21 cellular contexts compared by ENCODE assay signal in genomic region chr4:6901669-6902317, GRCh38. TPM values are rescaled to one million over a fixed set of nuclear protein-coding genes. Genes with fewer than 3 reads are reported as not detected.
DNase-seq lines count a peak whose midpoint lies in the region; ATAC-seq and TF ChIP-seq lines count a peak whose summit lies in the region.
"Had no signal": no experiment of that assay in that cellular context is flagged by ENCODE, and none has a peak within 500 bp of the region (broad histone marks: within the 10 kb centered on the region; RNA-seq: fewer than 3 reads in every experiment).

No MANE protein-coding gene starts in this region.

- peak overlapping the region; percentile 67 for H3K9ac ChIP-seq in BLaER1

- no peaks in the 10 kb centered on the region for H3K36me3 ChIP-seq in BLaER1
- H3K36me3 ChIP-seq in CD4-positive, CD25-positive, alpha-beta regulatory T cell (ENCODE audit: control insufficient read depth, insufficient read depth, low read length) = no peaks in the 10 kb centered on the region
- no peaks in the 10 kb centered on the region for H3K36me3 ChIP-seq in naive thymus-derived CD4-positive, alpha-beta T cell (ENCODE audit: control insufficient read depth in 2 of 3, insufficient read depth in 3 of 3, low read length in 3 of 3)
- H3K36me3 ChIP-seq: tibial nerve had no signal

- no peaks in the 10 kb centered on the region for H4K20me1 ChIP-seq in BLaER1

- no peaks in the 10 kb centered on the region for H3K27me3 Mint-ChIP-seq in CD4-positive, CD25-positive, alpha-beta regulatory T cell
- no peaks in the 10 kb centered on the region for H3K27me3 Mint-ChIP-seq in activated T-helper 17 cell treated with anti-CD3 and anti-CD28 coated beads, Interleukin-2, amount 50 U/mL, for 72 hours
- H3K27me3 Mint-ChIP-seq in nephron (ENCODE audit: low read depth) = peaks cover 7% of the 10 kb centered on the region
- H3K27me3 Mint-ChIP-seq in naive thymus-derived CD4-positive, alpha-beta T cell = no peaks in the 10 kb centered on the region

- CTCF ChIA-PET in naive thymus-derived CD4-positive, alpha-beta T cell (lab: Charles Lee) = no interaction called here

- peaks cover 10 to 45% (median 22%) of the 10 kb centered on the region in 4 donors for H3K4me1 Mint-ChIP-seq in CD4-positive, CD25-positive, alpha-beta regulatory T cell
- peaks cover 22% of the 10 kb centered on the region for H3K4me1 Mint-ChIP-seq in activated T-helper 17 cell treated with anti-CD3 and anti-CD28 coated beads, Interleukin-2, amount 50 U/mL, for 72 hours
- H3K4me1 Mint-ChIP-seq in nephron = peaks cover 15% of the 10 kb centered on the region
- peaks cover 14 to 51% (median 23%) of the 10 kb centered on the region in 7 donors for H3K4me1 Mint-ChIP-seq in naive thymus-derived CD4-positive, alpha-beta T cell

- H3K4me2 ChIP-seq in BLaER1 = peak overlapping the region; percentile 92

- H3K27ac ChIP-seq in BLaER1 = peak overlapping the region; percentile 85
- no peak overlapping the region for H3K27ac ChIP-seq in CD4-positive, CD25-positive, alpha-beta regulatory T cell (ENCODE audit: insufficient read depth, low read length, poor library complexity, severe bottlenecking)
- H3K27ac ChIP-seq in naive thymus-derived CD4-positive, alpha-beta T cell (ENCODE audit: low read depth, low read length) = no peak overlapping the region
- H3K27ac ChIP-seq: psoas muscle, tibial nerve had no signal

- POLR2A ChIA-PET in naive thymus-derived CD4-positive, alpha-beta T cell (lab: Charles Lee) = no interaction called here

- peak overlapping the region in 1 of 4 donors; percentile 29 for H3K4me3 Mint-ChIP-seq in CD4-positive, CD25-positive, alpha-beta regulatory T cell
- no peak overlapping the region for H3K4me3 Mint-ChIP-seq in activated T-helper 17 cell treated with anti-CD3 and anti-CD28 coated beads, Interleukin-2, amount 50 U/mL, for 72 hours
- no peak overlapping the region for H3K4me3 Mint-ChIP-seq in nephron
- H3K4me3 Mint-ChIP-seq in naive thymus-derived CD4-positive, alpha-beta T cell = peak overlapping the region in 1 of 10 donors; percentile 51

- TF ChIP-seq CTCF in nephron (IDR thresholded peaks at IDR 0.05; ENCODE audit: unreplicated experiment in 3 of 3) = no peak

- no peak for ATAC-seq in CD4-positive, CD25-positive, alpha-beta regulatory T cell (ENCODE audit: low read depth in 2 of 2)
- no peak for ATAC-seq in activated T-helper 17 cell treated with anti-CD3 and anti-CD28 coated beads, Interleukin-2, amount 50 U/mL, for 72 hours (replicated peaks)
- ATAC-seq in naive thymus-derived CD4-positive, alpha-beta T cell = no peak
- ATAC-seq in HG03439 (IDR thresholded peaks at IDR 0.05; ENCODE audit: unreplicated experiment) = no peak
- ATAC-seq: psoas muscle; stimulated activated naive CD8-positive, alpha-beta T cell treated with anti-CD3 and anti-CD28 coated beads, Interleukin-15, Interleukin-2, amounts not matched to agents 100 U/mL and 50 U/mL, for 24 hours had no signal

- H3K4me3 ChIP-seq in BLaER1 = peak overlapping the region; percentile 48
- H3K4me3 ChIP-seq in CD4-positive, CD25-positive, alpha-beta regulatory T cell (ENCODE audit: low read depth, low read length) = no peak overlapping the region
- H3K4me3 ChIP-seq in naive thymus-derived CD4-positive, alpha-beta T cell (ENCODE audit: low read length) = no peak overlapping the region
- H3K4me3 ChIP-seq: psoas muscle, tibial nerve had no signal

- H3K27ac Mint-ChIP-seq in CD4-positive, CD25-positive, alpha-beta regulatory T cell = peak overlapping the region; percentile 56 to 94 (median 62)
- peak overlapping the region; percentile 38 for H3K27ac Mint-ChIP-seq in activated T-helper 17 cell treated with anti-CD3 and anti-CD28 coated beads, Interleukin-2, amount 50 U/mL, for 72 hours
- H3K27ac Mint-ChIP-seq in nephron = peak overlapping the region; percentile 68 to 94 (median 76)
- H3K27ac Mint-ChIP-seq in naive thymus-derived CD4-positive, alpha-beta T cell = peak overlapping the region in 2 of 9 donors; percentile 95 to 96

- no peaks in the 10 kb centered on the region for H3K9me3 Mint-ChIP-seq in CD4-positive, CD25-positive, alpha-beta regulatory T cell
- H3K9me3 Mint-ChIP-seq in activated T-helper 17 cell treated with anti-CD3 and anti-CD28 coated beads, Interleukin-2, amount 50 U/mL, for 72 hours = no peaks in the 10 kb centered on the region
- H3K9me3 Mint-ChIP-seq in nephron = no peaks in the 10 kb centered on the region
- H3K9me3 Mint-ChIP-seq in naive thymus-derived CD4-positive, alpha-beta T cell = no peaks in the 10 kb centered on the region

- no peaks in the 10 kb centered on the region for H3K27me3 ChIP-seq in BLaER1
- H3K27me3 ChIP-seq in CD4-positive, CD25-positive, alpha-beta regulatory T cell (ENCODE audit: control insufficient read depth, insufficient read depth, low read length) = no peaks in the 10 kb centered on the region
- H3K27me3 ChIP-seq in naive thymus-derived CD4-positive, alpha-beta T cell (ENCODE audit: control insufficient read depth in 2 of 2, insufficient read depth in 2 of 2, low read length in 2 of 2) = no peaks in the 10 kb centered on the region
- H3K27me3 ChIP-seq: tibial nerve had no signal

- H3K4me1 ChIP-seq in BLaER1 = peaks cover 89% of the 10 kb centered on the region
- peaks cover 38% of the 10 kb centered on the region for H3K4me1 ChIP-seq in CD4-positive, CD25-positive, alpha-beta regulatory T cell (ENCODE audit: control insufficient read depth, insufficient read depth, low read length, poor library complexity, severe bottlenecking)
- peaks cover 20 to 24% of the 10 kb centered on the region in 2 donors for H3K4me1 ChIP-seq in naive thymus-derived CD4-positive, alpha-beta T cell (ENCODE audit: control insufficient read depth in 2 of 2, insufficient read depth in 2 of 2, low read length in 2 of 2)
- H3K4me1 ChIP-seq: psoas muscle, tibial nerve had no signal

- intact Hi-C loops in naive thymus-derived CD4-positive, alpha-beta T cell (cut with micrococcal nuclease) = no loop called here

- H3K36me3 Mint-ChIP-seq in CD4-positive, CD25-positive, alpha-beta regulatory T cell = no peaks in the 10 kb centered on the region
- H3K36me3 Mint-ChIP-seq in activated T-helper 17 cell treated with anti-CD3 and anti-CD28 coated beads, Interleukin-2, amount 50 U/mL, for 72 hours (ENCODE audit: low read depth) = no peaks in the 10 kb centered on the region
- no peaks in the 10 kb centered on the region for H3K36me3 Mint-ChIP-seq in nephron (ENCODE audit: low read depth)
- peaks cover 0 to 9% (median 0%) of the 10 kb centered on the region in 5 donors for H3K36me3 Mint-ChIP-seq in naive thymus-derived CD4-positive, alpha-beta T cell

- no peaks in the 10 kb centered on the region for H3K9me3 ChIP-seq in BLaER1
- H3K9me3 ChIP-seq in CD4-positive, CD25-positive, alpha-beta regulatory T cell (ENCODE audit: control insufficient read depth in 2 of 2, low read length in 2 of 2) = no peaks in the 10 kb centered on the region
- no peaks in the 10 kb centered on the region for H3K9me3 ChIP-seq in naive thymus-derived CD4-positive, alpha-beta T cell (ENCODE audit: control insufficient read depth in 2 of 3, low read length in 3 of 3)
- H3K9me3 ChIP-seq: psoas muscle, tibial nerve had no signal

- DNase-seq in CD4-positive, CD25-positive, alpha-beta regulatory T cell = no peak
- DNase-seq in activated gamma-delta T cell treated with Interleukin-2 at 50 U/mL for 16 hours = no peak
- no peak for DNase-seq in activated CD4-positive, CD25-positive, alpha-beta regulatory T cell (lab: John Stamatoyannopoulos, UW)
- no peak for DNase-seq in naive thymus-derived CD4-positive, alpha-beta T cell
- DNase-seq: activated CD4-positive, alpha-beta T cell treated with anti-CD3 and anti-CD28 coated beads for 4 hours; activated naive CD4-positive, alpha-beta T cell treated with anti-CD3 and anti-CD28 coated beads, Interleukin-2, amount 50 U/mL, for 16 hours; aorta; cerebellar nuclear complex; DMS79; Karpas-422; NCI-H187; NCI-H82; psoas muscle; SIG-M5; stimulated activated CD4-positive, alpha-beta T cell treated with anti-CD3 and anti-CD28 coated beads, Interleukin-4, amount 100 ng/mL, for 1 hour; stimulated activated naive CD8-positive, alpha-beta T cell treated with anti-CD3 and anti-CD28 coated beads, Interleukin-15, Interleukin-2, amounts not matched to agents 100 U/mL and 50 U/mL, for 24 hours had no signal

RNA-seq across cellular contexts. Expression of gene TBC1D14, which starts 7.8 kb away (rescaled TPM):
- total RNA-seq in CD4-positive, CD25-positive, alpha-beta regulatory T cell = 67.7 TPM
- 10 to 100 TPM; 46.6 to 63.0 (median 52.0) TPM for polyA plus RNA-seq in CD4-positive, CD25-positive, alpha-beta regulatory T cell
- total RNA-seq in activated T-helper 17 cell treated with anti-CD3 and anti-CD28 coated beads, Interleukin-2, amount 50 U/mL, for 72 hours = 10 to 100 TPM; 44.1 to 63.8 TPM
- total RNA-seq in naive thymus-derived CD4-positive, alpha-beta T cell = 10 to 100 TPM; 42.9 to 72.2 (median 58.3) TPM
- 10 to 100 TPM; 34.4 to 53.5 TPM for polyA plus RNA-seq in naive thymus-derived CD4-positive, alpha-beta T cell
